Comparison of ENCODE assay signal across 8 cellular contexts in genomic region chr15:75842722-75843617, GRCh38. TPM values are rescaled to one million over a fixed set of nuclear protein-coding genes. Genes with fewer than 3 reads are reported as not detected.
DNase-seq lines count a peak whose midpoint lies in the region; ATAC-seq, FAIRE-seq and TF ChIP-seq lines count a peak whose summit lies in the region.

Gene UBE2Q2 (plus strand): TSS chr15:75843447. CDS start chr15:75843667, 220 bp downstream.

- H3K9me3 ChIP-seq in trophoblast cell (ENCODE audit: insufficient read depth, low read depth, low read length): no peaks in the 10 kb centered on the region
- H3K9me3 ChIP-seq in tibial nerve: no peaks in the 10 kb centered on the region

- H3K4me1 ChIP-seq in trophoblast cell (ENCODE audit: control insufficient read depth in 1 of 2, insufficient read depth in 2 of 2, low read length in 2 of 2) (peaks cover 5 to 8% of the 10 kb centered on the region in 2 experiments), tibial nerve (peaks cover 0 to 51% (median 16%) of the 10 kb centered on the region in 4 donors)

- H2BK120ac ChIP-seq in trophoblast cell (ENCODE audit: insufficient read depth, low read length, poor library complexity): peak within 1 kb of the TSS; percentile 27

- peaks cover 2% of the 10 kb centered on the region in 2 experiments for H3K36me3 ChIP-seq in trophoblast cell (ENCODE audit: control insufficient read depth in 1 of 2, insufficient read depth in 2 of 2, low read length in 2 of 2)
- no peaks in the 10 kb centered on the region for H3K36me3 ChIP-seq in tibial nerve

- H3K27me3 Mint-ChIP-seq in activated naive CD8-positive, alpha-beta T cell treated with anti-CD3 and anti-CD28 coated beads, Interleukin-2, amount 10 ng/mL, durations not matched to agents 7 days and 5 days: peaks cover 19% of the 10 kb centered on the region

- no peak for TF ChIP-seq CTCF in D721Med (IDR thresholded peaks at IDR 0.05; ENCODE audit: insufficient read depth, missing control alignments)
- no peak for TF ChIP-seq CTCF in LNCaP clone FGC (IDR thresholded peaks at IDR 0.05; ENCODE audit: control insufficient read depth, extremely low read depth, insufficient read depth)
- no peak for TF ChIP-seq CTCF in tibial nerve (IDR thresholded peaks at IDR 0.05)

- peaks cover 14% of the 10 kb centered on the region for H3K79me1 ChIP-seq in trophoblast cell (ENCODE audit: low read length)

- no peak for TF ChIP-seq EP300 in tibial nerve (IDR thresholded peaks at IDR 0.05)

- peak within 1 kb of the TSS; percentile 10 for H2BK12ac ChIP-seq in trophoblast cell (ENCODE audit: low read length)

- POLR2A ChIA-PET in activated naive CD8-positive, alpha-beta T cell treated with anti-CD3 and anti-CD28 coated beads, Interleukin-2, amount 10 ng/mL, durations not matched to agents 7 days and 5 days (lab: Charles Lee): interaction anchor here (0.6 to 2.4 kb wide), 7 partner anchors 11 to 387 kb away, joined by 3 to 13 read pairs (median 5); no protein-coding TSS in a partner anchor

- H4K8ac ChIP-seq in trophoblast cell (ENCODE audit: low read depth, low read length): peak within 1 kb of the TSS; percentile 64

- H3K36me3 Mint-ChIP-seq in activated naive CD8-positive, alpha-beta T cell treated with anti-CD3 and anti-CD28 coated beads, Interleukin-2, amount 10 ng/mL, durations not matched to agents 7 days and 5 days: peaks cover 9% of the 10 kb centered on the region

- H3K4me1 Mint-ChIP-seq in activated naive CD8-positive, alpha-beta T cell treated with anti-CD3 and anti-CD28 coated beads, Interleukin-2, amount 10 ng/mL, durations not matched to agents 7 days and 5 days: peaks cover 33% of the 10 kb centered on the region

- FAIRE-seq in D721Med (lab: Jason Lieb, UNC): no peak

- no peaks in the 10 kb centered on the region for H3K9me3 Mint-ChIP-seq in activated naive CD8-positive, alpha-beta T cell treated with anti-CD3 and anti-CD28 coated beads, Interleukin-2, amount 10 ng/mL, durations not matched to agents 7 days and 5 days

- H3K27ac Mint-ChIP-seq in activated naive CD8-positive, alpha-beta T cell treated with anti-CD3 and anti-CD28 coated beads, Interleukin-2, amount 10 ng/mL, durations not matched to agents 7 days and 5 days: peak within 1 kb of the TSS; percentile 90

- H3K79me2 ChIP-seq in trophoblast cell (ENCODE audit: control insufficient read depth, insufficient read depth, low read length, poor library complexity): peaks cover 21% of the 10 kb centered on the region

- H3K23ac ChIP-seq in trophoblast cell (ENCODE audit: low read length): no peak within 1 kb of the TSS

- H3K27ac ChIP-seq in trophoblast cell (ENCODE audit: low read depth, low read length): peak within 1 kb of the TSS; percentile 66
- H3K27ac ChIP-seq in tibial nerve: peak within 1 kb of the TSS; percentile 74 to 96 (median 94)

- DNase-seq in D721Med (ENCODE audit: insufficient read length, low spot score) (peak; percentile 68), LNCaP clone FGC (ENCODE audit: low read depth) (no peak), SW 1271 (lab: John Stamatoyannopoulos, UW) (peak; percentile 73 to 85), Right ventricle myocardium superior (peak; percentile 86), trophoblast cell (peak; percentile 80 to 89), tibial nerve (ENCODE audit: low spot score in 2 of 2) (peak; percentile 36 to 43)
- peak; percentile 79 for DNase-seq in activated naive CD8-positive, alpha-beta T cell treated with anti-CD3 and anti-CD28 coated beads, Interleukin-2, amount 10 ng/mL, durations not matched to agents 7 days and 5 days

- peak within 1 kb of the TSS; percentile 72 for H3K4me2 ChIP-seq in trophoblast cell (ENCODE audit: low read length)

- H3K18ac ChIP-seq in trophoblast cell (ENCODE audit: low read length): peak within 1 kb of the TSS; percentile 47

- H3K9ac ChIP-seq in trophoblast cell (ENCODE audit: low read length): peak within 1 kb of the TSS; percentile 93

- peak within 1 kb of the TSS; percentile 36 for H4K12ac ChIP-seq in trophoblast cell (ENCODE audit: low read depth, low read length)

- ATAC-seq in GM21717 (IDR thresholded peaks at IDR 0.05; ENCODE audit: unreplicated experiment) (peak; percentile 44), Right ventricle myocardium superior (ENCODE audit: poor library complexity) (peak; percentile 69)
- peak; percentile 63 for ATAC-seq in activated naive CD8-positive, alpha-beta T cell treated with anti-CD3 and anti-CD28 coated beads, Interleukin-2, amount 10 ng/mL, durations not matched to agents 7 days and 5 days (ENCODE audit: low read depth)

- no CpG with 5 or more reads among the region's 101 CpGs for WGBS in trophoblast cell (ENCODE audit: extremely low coverage, insufficient coverage, insufficient read length)
- WGBS in tibial nerve, 2 donors: 2 to 4% methylated on average over 35 to 36 of the region's 101 CpGs

- TF ChIP-seq POLR2A in tibial nerve (IDR thresholded peaks at IDR 0.05): peak in 1 of 2 donors; percentile 28

- peak within 1 kb of the TSS; percentile 15 for H2BK5ac ChIP-seq in trophoblast cell (ENCODE audit: low read depth, low read length, poor library complexity)

- H3K14ac ChIP-seq in trophoblast cell (ENCODE audit: low read length): peak within 1 kb of the TSS; percentile 70

- peak within 1 kb of the TSS; percentile 6 for H2AK5ac ChIP-seq in trophoblast cell (ENCODE audit: low read length)

- H3K4ac ChIP-seq in trophoblast cell (ENCODE audit: low read depth, low read length): peak within 1 kb of the TSS; percentile 35

- intact Hi-C loops in Right ventricle myocardium superior (cut with DNase I): no loop called here

- peak within 1 kb of the TSS; percentile 79 for H4K91ac ChIP-seq in trophoblast cell (ENCODE audit: low read depth, low read length)

- H3K27me3 ChIP-seq in trophoblast cell (ENCODE audit: insufficient read depth, low read length) (no peaks in the 10 kb centered on the region), tibial nerve (no peaks in the 10 kb centered on the region)

- peak within 1 kb of the TSS; percentile 38 for H2AFZ ChIP-seq in trophoblast cell (ENCODE audit: insufficient read depth, low read length, poor library complexity)

- peak within 1 kb of the TSS; percentile 84 for H3K4me3 ChIP-seq in LNCaP clone FGC (ENCODE audit: low read depth, low read length)
- peak within 1 kb of the TSS; percentile 95 for H3K4me3 ChIP-seq in trophoblast cell (ENCODE audit: low read depth, low read length)
- peak within 1 kb of the TSS; percentile 82 to 97 (median 90) for H3K4me3 ChIP-seq in tibial nerve

- H3K4me3 Mint-ChIP-seq in activated naive CD8-positive, alpha-beta T cell treated with anti-CD3 and anti-CD28 coated beads, Interleukin-2, amount 10 ng/mL, durations not matched to agents 7 days and 5 days: peak within 1 kb of the TSS; percentile 94

RNA-seq across cellular contexts. Expression of gene UBE2Q2, which starts in this region (rescaled TPM):
- total RNA-seq in activated naive CD8-positive, alpha-beta T cell treated with anti-CD3 and anti-CD28 coated beads, Interleukin-2, amount 10 ng/mL, durations not matched to agents 7 days and 5 days: 10 to 100 TPM; 27.5 to 29.7 TPM
- total RNA-seq in Right ventricle myocardium superior: 21.1 TPM
- 47.6 and 48.5 TPM in 2 replicates for polyA plus RNA-seq in trophoblast cell (2013)
- total RNA-seq in tibial nerve: 10 to 100 TPM; 39.8 to 49.5 (median 46.2) TPM
